ENCODE assay signal across 8 cellular contexts in the genomic region with DNA sequence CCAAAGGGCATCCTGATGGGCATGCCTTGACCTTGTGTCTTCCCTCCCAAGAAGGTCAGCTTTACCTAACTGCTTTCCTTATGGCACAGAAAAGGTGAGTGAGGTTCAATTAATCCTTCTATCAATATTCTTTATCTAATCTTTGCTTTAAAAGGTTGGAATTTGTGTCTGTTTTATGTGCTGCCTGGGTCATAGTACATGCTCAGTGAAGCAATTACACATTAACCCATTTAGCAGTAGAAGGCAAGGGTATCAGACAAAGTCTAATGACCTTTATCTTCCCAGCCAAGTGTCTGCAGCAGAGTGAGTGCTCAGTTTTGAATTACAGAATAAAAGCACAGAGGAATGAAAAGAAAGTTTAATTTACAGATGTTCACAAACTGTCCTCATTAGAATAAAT.
DNase-seq lines count a peak whose midpoint lies in the region; ATAC-seq and TF ChIP-seq lines count a peak whose summit lies in the region.
"Not testable (repeated sequence)": the region's sequence is repeated elsewhere in the genome, so short reads cannot be mapped to it uniquely, and the experiment has no call there.

No MANE protein-coding gene starts in this region.

- intact Hi-C loops in CD8-positive, alpha-beta T cell (cut with DNase I, micrococcal nuclease); MCF 10A (cut with micrococcal nuclease): not testable (repeated sequence)
- intact Hi-C loops in activated naive CD4-positive, alpha-beta T cell treated with anti-CD3 and anti-CD28 coated beads for 36 hours (cut with micrococcal nuclease) = loop anchor here (10.0 kb wide), 1 partner anchor 62 kb away; a partner anchor contains a TSS

- H3K27ac ChIP-seq in CD8-positive, alpha-beta T cell (ENCODE audit: low read depth, low read length) = not testable (repeated sequence)
- peak overlapping the region; percentile 81 to 88 for H3K27ac ChIP-seq in liver (ENCODE audit: low read depth in 1 of 2, low read length in 2 of 2)

- not testable (repeated sequence) for H3K4me1 Mint-ChIP-seq in CD8-positive, alpha-beta T cell (ENCODE audit: low read depth); T-helper 17 cell; activated CD8-positive, alpha-beta T cell treated with anti-CD3 and anti-CD28 coated beads, Interleukin-2, amount 10 ng/mL, durations not matched to agents 7 days and 5 days (ENCODE audit: low read depth); MCF 10A (ENCODE audit: insufficient read depth, unreplicated experiment); nephron progenitor cell
- H3K4me1 Mint-ChIP-seq in activated naive CD4-positive, alpha-beta T cell treated with anti-CD3 and anti-CD28 coated beads for 36 hours (ENCODE audit: low read depth) = peaks cover 20% of the 10 kb centered on the region
- H3K4me1 Mint-ChIP-seq in stimulated activated naive CD8-positive, alpha-beta T cell treated with anti-CD3 and anti-CD28 coated beads, Interleukin-15, Interleukin-2, amounts not matched to agents 100 ng/mL and 50 ng/mL, for 24 hours (ENCODE audit: low read depth) = peaks cover 15% of the 10 kb centered on the region

- BruUV-seq in MCF 10A (replicated peaks; lab: Mats Ljungman, UMichigan) = not testable (repeated sequence)

- POLR2A ChIA-PET in CD8-positive, alpha-beta T cell (lab: Charles Lee); activated CD8-positive, alpha-beta T cell treated with anti-CD3 and anti-CD28 coated beads, Interleukin-2, amount 10 ng/mL, durations not matched to agents 7 days and 5 days (lab: Charles Lee); MCF 10A (lab: Yijun Ruan, JAX): not testable (repeated sequence)

- not testable (repeated sequence) for ATAC-seq in CD8-positive, alpha-beta T cell; T-helper 17 cell; activated CD8-positive, alpha-beta T cell treated with anti-CD3 and anti-CD28 coated beads, Interleukin-2, amount 10 ng/mL, durations not matched to agents 7 days and 5 days

- peaks cover 65% of the 10 kb centered on the region for H3K36me3 Mint-ChIP-seq in CD8-positive, alpha-beta T cell
- not testable (repeated sequence) for H3K36me3 Mint-ChIP-seq in T-helper 17 cell (ENCODE audit: low read depth)
- peaks cover 56% of the 10 kb centered on the region for H3K36me3 Mint-ChIP-seq in activated CD8-positive, alpha-beta T cell treated with anti-CD3 and anti-CD28 coated beads, Interleukin-2, amount 10 ng/mL, durations not matched to agents 7 days and 5 days (ENCODE audit: low read depth)
- H3K36me3 Mint-ChIP-seq in activated naive CD4-positive, alpha-beta T cell treated with anti-CD3 and anti-CD28 coated beads for 36 hours (ENCODE audit: low read depth) = peaks cover 35% of the 10 kb centered on the region
- H3K36me3 Mint-ChIP-seq in MCF 10A (ENCODE audit: insufficient read depth, unreplicated experiment) (peaks cover 73% of the 10 kb centered on the region), nephron progenitor cell (ENCODE audit: low read depth) (peaks cover 33% of the 10 kb centered on the region)
- H3K36me3 Mint-ChIP-seq in stimulated activated naive CD8-positive, alpha-beta T cell treated with anti-CD3 and anti-CD28 coated beads, Interleukin-15, Interleukin-2, amounts not matched to agents 100 ng/mL and 50 ng/mL, for 24 hours (ENCODE audit: low read depth) = peaks cover 54% of the 10 kb centered on the region

- H3K36me3 ChIP-seq in CD8-positive, alpha-beta T cell (ENCODE audit: insufficient read depth, low read length) = peaks cover 16% of the 10 kb centered on the region
- not testable (repeated sequence) for H3K36me3 ChIP-seq in liver (ENCODE audit: control insufficient read depth in 4 of 4, insufficient read depth in 3 of 4, low read depth in 1 of 4, low read length in 3 of 4)

- not testable (repeated sequence) for H3K4me1 ChIP-seq in CD8-positive, alpha-beta T cell (ENCODE audit: insufficient read depth, low read length)
- H3K4me1 ChIP-seq in liver (ENCODE audit: control insufficient read depth in 4 of 4, insufficient read depth in 4 of 4, low read length in 3 of 4) = peaks cover 3 to 14% (median 8%) of the 10 kb centered on the region in 4 donors

- H3K4me3 Mint-ChIP-seq in CD8-positive, alpha-beta T cell; T-helper 17 cell; activated CD8-positive, alpha-beta T cell treated with anti-CD3 and anti-CD28 coated beads, Interleukin-2, amount 10 ng/mL, durations not matched to agents 7 days and 5 days; activated naive CD4-positive, alpha-beta T cell treated with anti-CD3 and anti-CD28 coated beads for 36 hours; MCF 10A (ENCODE audit: unreplicated experiment); nephron progenitor cell; stimulated activated naive CD8-positive, alpha-beta T cell treated with anti-CD3 and anti-CD28 coated beads, Interleukin-15, Interleukin-2, amounts not matched to agents 100 ng/mL and 50 ng/mL, for 24 hours: not testable (repeated sequence)

- not testable (repeated sequence) for H3K4me3 ChIP-seq in CD8-positive, alpha-beta T cell (ENCODE audit: low read depth, low read length)
- H3K4me3 ChIP-seq in liver (ENCODE audit: low read depth in 1 of 3, low read length in 3 of 3) = peak overlapping the region in 2 of 3 donors; percentile 23 to 29

- peak; percentile 21 to 30 for TF ChIP-seq RAD21 in liver (IDR thresholded peaks at IDR 0.05)

- H3K9me3 Mint-ChIP-seq in CD8-positive, alpha-beta T cell; activated CD8-positive, alpha-beta T cell treated with anti-CD3 and anti-CD28 coated beads, Interleukin-2, amount 10 ng/mL, durations not matched to agents 7 days and 5 days (ENCODE audit: insufficient read depth); activated naive CD4-positive, alpha-beta T cell treated with anti-CD3 and anti-CD28 coated beads for 36 hours; MCF 10A (ENCODE audit: unreplicated experiment); nephron progenitor cell; stimulated activated naive CD8-positive, alpha-beta T cell treated with anti-CD3 and anti-CD28 coated beads, Interleukin-15, Interleukin-2, amounts not matched to agents 100 ng/mL and 50 ng/mL, for 24 hours: not testable (repeated sequence)

- peak overlapping the region; percentile 72 for H3K27ac Mint-ChIP-seq in CD8-positive, alpha-beta T cell
- peak overlapping the region; percentile 11 for H3K27ac Mint-ChIP-seq in T-helper 17 cell
- H3K27ac Mint-ChIP-seq in activated CD8-positive, alpha-beta T cell treated with anti-CD3 and anti-CD28 coated beads, Interleukin-2, amount 10 ng/mL, durations not matched to agents 7 days and 5 days = peak overlapping the region; percentile 47
- peak overlapping the region; percentile 69 for H3K27ac Mint-ChIP-seq in activated naive CD4-positive, alpha-beta T cell treated with anti-CD3 and anti-CD28 coated beads for 36 hours
- peak overlapping the region; percentile 26 for H3K27ac Mint-ChIP-seq in MCF 10A (ENCODE audit: low read depth, unreplicated experiment)
- H3K27ac Mint-ChIP-seq in nephron progenitor cell = peak overlapping the region; percentile 64
- peak overlapping the region; percentile 66 for H3K27ac Mint-ChIP-seq in stimulated activated naive CD8-positive, alpha-beta T cell treated with anti-CD3 and anti-CD28 coated beads, Interleukin-15, Interleukin-2, amounts not matched to agents 100 ng/mL and 50 ng/mL, for 24 hours

- H3K27me3 Mint-ChIP-seq in CD8-positive, alpha-beta T cell (ENCODE audit: low read depth); T-helper 17 cell; activated CD8-positive, alpha-beta T cell treated with anti-CD3 and anti-CD28 coated beads, Interleukin-2, amount 10 ng/mL, durations not matched to agents 7 days and 5 days (ENCODE audit: low read depth); activated naive CD4-positive, alpha-beta T cell treated with anti-CD3 and anti-CD28 coated beads for 36 hours (ENCODE audit: low read depth); MCF 10A (ENCODE audit: insufficient read depth, unreplicated experiment); nephron progenitor cell (ENCODE audit: low read depth, poor library complexity); stimulated activated naive CD8-positive, alpha-beta T cell treated with anti-CD3 and anti-CD28 coated beads, Interleukin-15, Interleukin-2, amounts not matched to agents 100 ng/mL and 50 ng/mL, for 24 hours: not testable (repeated sequence)

- peak overlapping the region in 1 of 2 donors; percentile 53 for H3K9ac ChIP-seq in liver (ENCODE audit: low read depth in 1 of 2, low read length in 2 of 2)

- H3K9me3 ChIP-seq in CD8-positive, alpha-beta T cell (ENCODE audit: low read length); T-helper 17 cell (ENCODE audit: control insufficient read depth, low read length, poor library complexity, severe bottlenecking); liver (ENCODE audit: control insufficient read depth in 4 of 4, low read length in 3 of 4): not testable (repeated sequence)

- CTCF ChIA-PET in CD8-positive, alpha-beta T cell (lab: Charles Lee); activated CD8-positive, alpha-beta T cell treated with anti-CD3 and anti-CD28 coated beads, Interleukin-2, amount 10 ng/mL, durations not matched to agents 7 days and 5 days (lab: Charles Lee); activated naive CD4-positive, alpha-beta T cell treated with anti-CD3 and anti-CD28 coated beads for 36 hours (lab: Charles Lee): not testable (repeated sequence)
- CTCF ChIA-PET in MCF 10A (lab: Yijun Ruan, JAX) = interaction anchor here (1.3 kb wide), 1 partner anchor 18 kb away, joined by 3 read pairs; no protein-coding TSS in a partner anchor

- TF ChIP-seq CTCF in CD8-positive, alpha-beta T cell (IDR thresholded peaks at IDR 0.05); MCF 10A (IDR thresholded peaks at IDR 0.05; ENCODE audit: unreplicated experiment); liver (IDR thresholded peaks at IDR 0.05; ENCODE audit: low read depth, low read length, missing input control); nephron progenitor cell (IDR thresholded peaks at IDR 0.05): not testable (repeated sequence)

- not testable (repeated sequence) for H3K27me3 ChIP-seq in CD8-positive, alpha-beta T cell (ENCODE audit: insufficient read depth, low read length); liver (ENCODE audit: control insufficient read depth in 4 of 4, insufficient read depth in 4 of 4, low read length in 3 of 4)

- not testable (repeated sequence) for DNase-seq in CD8-positive, alpha-beta T cell; T-helper 17 cell; activated CD8-positive, alpha-beta T cell treated with anti-CD3 and anti-CD28 coated beads, Interleukin-2, amount 10 ng/mL, durations not matched to agents 7 days and 5 days; activated naive CD4-positive, alpha-beta T cell treated with anti-CD3 and anti-CD28 coated beads for 36 hours; MCF 10A (ENCODE audit: unreplicated experiment); nephron progenitor cell

Comparison
In these comparisons a context has a peak if more than half of its experiments do, and no peak if none do; other contexts are left out.
1. H3K27ac Mint-ChIP-seq: peak in every context shown above with its lines; median percentile 72 in CD8-positive, alpha-beta T cell; 69 in activated naive CD4-positive, alpha-beta T cell treated with anti-CD3 and anti-CD28 coated beads for 36 hours; 66 in stimulated activated naive CD8-positive, alpha-beta T cell treated with anti-CD3 and anti-CD28 coated beads, Interleukin-15, Interleukin-2, amounts not matched to agents 100 ng/mL and 50 ng/mL, for 24 hours; 64 in nephron progenitor cell; 47 in activated CD8-positive, alpha-beta T cell treated with anti-CD3 and anti-CD28 coated beads, Interleukin-2, amount 10 ng/mL, durations not matched to agents 7 days and 5 days; 26 in MCF 10A; 11 in T-helper 17 cell.